21 cellular contexts compared by ENCODE assay signal in the genomic region with DNA sequence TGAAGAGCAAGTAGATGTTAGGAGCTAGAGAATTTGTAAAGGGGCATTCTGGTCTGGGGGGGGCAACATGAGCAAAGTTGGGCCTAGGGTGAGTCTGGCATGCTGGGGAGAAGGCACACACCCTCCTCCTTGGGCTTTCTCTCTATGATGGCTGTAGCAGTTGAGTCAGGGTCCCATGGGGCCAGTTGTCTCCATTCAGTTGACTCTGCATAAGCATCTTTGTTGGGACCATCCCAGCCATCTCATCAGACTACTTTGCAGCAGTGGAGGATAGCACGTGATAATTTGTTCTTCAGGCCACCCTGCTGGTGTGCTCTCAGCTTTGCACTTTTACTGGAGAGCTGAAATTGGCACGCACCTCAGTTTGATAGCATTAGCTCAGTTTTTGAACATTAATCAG. TPM values are rescaled to one million over a fixed set of nuclear protein-coding genes. Genes with fewer than 3 reads are reported as not detected.
"Had no signal": no experiment of that assay in that cellular context is flagged by ENCODE, and none has a peak within 500 bp of the region (broad histone marks: within the 10 kb centered on the region; RNA-seq: fewer than 3 reads in every experiment).

No MANE protein-coding gene starts in this region.

- H3K9me3 ChIP-seq: MG63 had no signal

- H3K27ac ChIP-seq: RWPE1 had no signal

- DNase-seq: IMR-90, Karpas-422, KG1, MG63, NCI-H1048, NCI-H1105, NCI-H1417 treated with DMSO at 0.1 percent for 48 hours, NCI-H146, NCI-H1694 treated with DMSO at 0.1 percent for 48 hours, NCI-H1930, NCI-H2081, NCI-H2107, NCI-H2227 treated with DMSO at 0.1 percent for 48 hours, NCI-H524, NCI-H526 treated with DMSO at 0.1 percent for 48 hours, NCI-H748 treated with DMSO at 0.1 percent for 48 hours, SHP77 had no signal

- ATAC-seq: HepG2, SK-N-SH treated with all-trans-retinoic acid at 6 μM for 48 hours had no signal

- H3K36me3 ChIP-seq: MG63 had no signal

- H3K27me3 ChIP-seq: MG63 had no signal

- H3K4me3 ChIP-seq: MG63 had no signal

RNA-seq across cellular contexts. Expression of gene LRMDA, which starts 55.2 kb away (rescaled TPM):
- total RNA-seq: HT1080, IMR-90 had no signal
